ENCODE assay signal across 13 cellular contexts in the genomic region with DNA sequence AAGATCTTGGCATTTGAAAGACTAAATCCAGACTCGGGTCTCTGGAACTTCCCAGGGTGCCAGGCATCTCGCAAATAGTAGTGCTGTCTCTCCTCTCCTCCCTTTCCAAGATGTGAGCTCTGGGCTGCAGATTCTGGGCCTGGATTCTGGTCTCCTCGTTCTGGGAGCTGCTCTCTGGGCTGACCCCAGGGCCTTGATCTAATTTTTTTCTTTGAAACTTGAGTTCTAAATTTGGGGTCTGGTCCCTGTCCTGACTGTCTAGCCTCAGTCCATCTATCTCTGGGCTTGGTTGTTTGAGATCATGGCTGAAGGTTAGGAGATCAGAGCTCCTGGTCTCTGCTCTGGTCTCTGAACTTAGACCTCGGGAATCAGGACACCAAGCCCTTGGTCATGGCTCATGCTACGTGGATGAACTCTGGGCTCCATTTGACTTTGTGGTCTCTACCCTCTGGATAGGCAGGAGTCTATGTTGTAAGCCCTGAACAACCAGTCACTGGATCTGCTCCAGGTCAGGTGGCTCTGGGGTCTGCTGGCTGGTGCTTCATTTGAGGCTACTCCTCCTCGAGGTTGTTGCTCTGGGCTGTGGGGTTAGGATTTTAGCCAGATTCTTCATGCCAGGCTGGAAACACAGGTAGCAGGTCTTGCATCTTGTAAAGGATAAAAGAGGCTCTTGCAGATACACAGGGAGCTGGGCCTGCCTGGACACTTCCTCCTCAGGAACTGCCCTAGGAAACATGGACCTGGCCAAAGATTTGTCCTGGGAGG. TPM values are rescaled to one million over a fixed set of nuclear protein-coding genes. Genes with fewer than 3 reads are reported as not detected.
DNase-seq lines count a peak whose midpoint lies in the region; ATAC-seq and TF ChIP-seq lines count a peak whose summit lies in the region.
"Had no signal": no experiment of that assay in that cellular context is flagged by ENCODE, and none has a peak within 500 bp of the region (broad histone marks: within the 10 kb centered on the region; RNA-seq: fewer than 3 reads in every experiment).

No MANE protein-coding gene starts in this region.

- no peaks in the 10 kb centered on the region for H3K36me3 Mint-ChIP-seq in osteocyte (ENCODE audit: unreplicated experiment)

- H3K27me3 Mint-ChIP-seq in osteocyte (ENCODE audit: unreplicated experiment) = no peaks in the 10 kb centered on the region

- no peaks in the 10 kb centered on the region for H3K4me1 Mint-ChIP-seq in osteocyte (ENCODE audit: unreplicated experiment)
- H3K4me1 Mint-ChIP-seq: activated naive CD8-positive, alpha-beta T cell treated with anti-CD3 and anti-CD28 coated beads, Interleukin-2, amount 50 U/mL, for 24 hours had no signal

- no peak overlapping the region for H3K27ac Mint-ChIP-seq in osteocyte (ENCODE audit: unreplicated experiment)
- H3K27ac Mint-ChIP-seq: activated naive CD8-positive, alpha-beta T cell treated with anti-CD3 and anti-CD28 coated beads, Interleukin-2, amount 50 U/mL, for 24 hours had no signal

- DNase-seq in osteocyte (ENCODE audit: extremely low spot score, unreplicated experiment) (peak; percentile 64), NCI-H2196 (lab: John Stamatoyannopoulos, UW; ENCODE audit: unreplicated experiment) (no peak), SKM-1 treated with dmso at 0.1 percent for 144 hours (lab: John Stamatoyannopoulos, UW; ENCODE audit: unreplicated experiment) (no peak), NCI-H1436 treated with DMSO at 0.1 percent for 48 hours (lab: John Stamatoyannopoulos, UW) (no peak)
- DNase-seq: cerebellar nuclear complex, NCI-H2029 treated with DMSO at 0.1 percent for 48 hours had no signal

- ATAC-seq in GM18909 (IDR thresholded peaks at IDR 0.05; ENCODE audit: poor library complexity, unreplicated experiment) (peak; percentile 3), GM21619 (IDR thresholded peaks at IDR 0.05; ENCODE audit: unreplicated experiment) (peak; percentile 10), HG03342 (IDR thresholded peaks at IDR 0.05; ENCODE audit: unreplicated experiment) (peak; percentile 5)

- no peak for TF ChIP-seq CTCF in osteocyte (IDR thresholded peaks at IDR 0.05)

- no peaks in the 10 kb centered on the region for H3K9me3 Mint-ChIP-seq in osteocyte (ENCODE audit: unreplicated experiment)
- H3K9me3 Mint-ChIP-seq: activated naive CD8-positive, alpha-beta T cell treated with anti-CD3 and anti-CD28 coated beads, Interleukin-2, amount 50 U/mL, for 24 hours had no signal

- H3K4me3 Mint-ChIP-seq in osteocyte (ENCODE audit: unreplicated experiment) = no peak overlapping the region
- H3K4me3 Mint-ChIP-seq: activated naive CD8-positive, alpha-beta T cell treated with anti-CD3 and anti-CD28 coated beads, Interleukin-2, amount 50 U/mL, for 24 hours had no signal

RNA-seq across cellular contexts. Expression of a gene that starts 8.0 kb away (rescaled TPM):
- not detected in 2 replicates for total RNA-seq in osteocyte
- total RNA-seq: H4, heart left ventricle, mononuclear cell had no signal
